ENCODE assay signal across 32 cellular contexts in genomic region chr22:42831712-42832111, GRCh38.
"Had no signal": no experiment of that assay in that cellular context is flagged by ENCODE, and none has a peak within 500 bp of the region (broad histone marks: within the 10 kb centered on the region; RNA-seq: fewer than 3 reads in every experiment).

No MANE protein-coding gene starts in this region.

- H3K4me3 ChIP-seq: adrenal gland, body of pancreas, esophagus squamous epithelium, gastroesophageal sphincter had no signal

- ATAC-seq: activated CD4-positive, alpha-beta T cell treated with anti-CD3 and anti-CD28 coated beads for 36 hours; activated CD8-positive, alpha-beta memory T cell treated with anti-CD3 and anti-CD28 coated beads, Interleukin-2, amount 10 ng/mL, durations not matched to agents 7 days and 5 days; activated CD8-positive, alpha-beta T cell treated with anti-CD3 and anti-CD28 coated beads, Interleukin-2, amount 10 ng/mL, durations not matched to agents 7 days and 5 days; activated naive CD8-positive, alpha-beta T cell treated with anti-CD3 and anti-CD28 coated beads, Interleukin-2, amount 50 U/mL, for 24 hours; body of pancreas; effector memory CD8-positive, alpha-beta T cell; gastroesophageal sphincter; T-helper 17 cell had no signal

- H3K9me3 ChIP-seq: adrenal gland, body of pancreas, esophagus squamous epithelium, gastroesophageal sphincter had no signal

- H3K27me3 ChIP-seq: adrenal gland, body of pancreas, esophagus squamous epithelium, gastroesophageal sphincter had no signal

- DNase-seq: activated CD4-positive, alpha-beta memory T cell treated with anti-CD3 and anti-CD28 coated beads for 36 hours; activated CD4-positive, alpha-beta T cell treated with anti-CD3 and anti-CD28 coated beads for 36 hours; activated CD4-positive, alpha-beta T cell treated with anti-CD3 and anti-CD28 coated beads, Interleukin-2, amount 10 ng/mL, durations not matched to agents 24 days and 14 days; activated CD4-positive, CD25-positive, alpha-beta regulatory T cell; activated CD4-positive, CD25-positive, alpha-beta regulatory T cell treated with anti-CD3 and anti-CD28 coated beads, Interleukin-2, amount 50 U/mL, for 72 hours; activated CD8-positive, alpha-beta memory T cell treated with anti-CD3 and anti-CD28 coated beads, Interleukin-2, amount 10 ng/mL, durations not matched to agents 7 days and 5 days; activated CD8-positive, alpha-beta memory T cell treated with anti-CD3 and anti-CD28 coated beads, Interleukin-2, amount 50 U/mL, for 4 hours; activated CD8-positive, alpha-beta T cell treated with anti-CD3 and anti-CD28 coated beads, Interleukin-2, amount 10 ng/mL, durations not matched to agents 7 days and 5 days; activated effector memory CD4-positive, alpha-beta T cell treated with anti-CD3 and anti-CD28 coated beads, Interleukin-2, amount 50 U/mL, for 16 hours; activated naive CD4-positive, alpha-beta T cell treated with anti-CD3 and anti-CD28 coated beads for 36 hours; activated naive CD8-positive, alpha-beta T cell treated with anti-CD3 and anti-CD28 coated beads for 36 hours; activated naive CD8-positive, alpha-beta T cell treated with anti-CD3 and anti-CD28 coated beads, Interleukin-2, amount 50 U/mL, for 24 hours; activated T-cell treated with anti-CD3 and anti-CD28 coated beads, Interleukin-2, amount 50 U/mL, for 1 hour; activated T-cell treated with anti-CD3 and anti-CD28 coated beads, Interleukin-2, amount 50 U/mL, for 48 hours; amygdala; aorta; body of pancreas; caudate nucleus; cortex of kidney; dermis blood vessel endothelial cell; effector CD4-positive, alpha-beta T cell; effector memory CD8-positive, alpha-beta T cell; esophagus squamous epithelium; foreskin melanocyte; T-helper 1 cell; T-helper 17 cell; T1000; WERI-Rb-1 had no signal

- FAIRE-seq: colon had no signal

- H3K4me1 ChIP-seq: body of pancreas, esophagus squamous epithelium, gastroesophageal sphincter had no signal

- H3K27ac ChIP-seq: adrenal gland, body of pancreas, epithelial cell of prostate, esophagus squamous epithelium, gastroesophageal sphincter, WERI-Rb-1 had no signal
